Comparison of ENCODE assay signal across 22 cellular contexts in the genomic region with DNA sequence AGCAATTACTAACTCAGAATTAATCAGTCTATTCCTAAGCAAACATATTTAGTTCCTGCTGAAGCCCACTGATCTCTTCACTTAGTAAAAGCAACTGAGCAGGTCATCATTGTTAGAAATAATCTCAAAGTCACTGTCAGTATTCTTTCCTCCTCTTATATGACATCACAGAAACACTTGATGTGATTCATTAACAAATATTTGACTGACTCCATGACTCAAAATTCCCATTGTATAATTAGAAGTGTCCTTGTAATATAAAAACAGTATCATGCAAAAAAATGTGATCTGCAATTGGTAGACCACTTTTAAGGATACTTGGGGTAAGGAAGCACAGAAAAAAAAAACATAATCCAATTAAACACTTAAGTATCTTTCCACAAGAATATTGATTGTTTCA.
DNase-seq lines count a peak whose midpoint lies in the region; ATAC-seq, FAIRE-seq and TF ChIP-seq lines count a peak whose summit lies in the region.
"Had no signal": no experiment of that assay in that cellular context is flagged by ENCODE, and none has a peak within 500 bp of the region (broad histone marks: within the 10 kb centered on the region; RNA-seq: fewer than 3 reads in every experiment).

No MANE protein-coding gene starts in this region.

- H3K4me1 Mint-ChIP-seq in astrocyte (ENCODE audit: low read depth, unreplicated experiment), result no peaks in the 10 kb centered on the region
- peaks cover 4% of the 10 kb centered on the region for H3K4me1 Mint-ChIP-seq in activated naive CD4-positive, alpha-beta T cell treated with anti-CD3 and anti-CD28 coated beads for 36 hours (ENCODE audit: low read depth)

- no peak for FAIRE-seq in astrocyte (lab: Jason Lieb, UNC)
- FAIRE-seq: A549, GM19239 had no signal

- H3K27ac ChIP-seq in astrocyte (ENCODE audit: low read depth, low read length), result no peak overlapping the region
- H3K27ac ChIP-seq: A549, HL-60, RWPE1 had no signal

- no peak overlapping the region for H3K4me2 ChIP-seq in astrocyte (ENCODE audit: low read length)
- H3K4me2 ChIP-seq: A549 had no signal

- H3K27me3 Mint-ChIP-seq in astrocyte (ENCODE audit: low read depth, unreplicated experiment), result no peaks in the 10 kb centered on the region
- no peaks in the 10 kb centered on the region for H3K27me3 Mint-ChIP-seq in activated naive CD4-positive, alpha-beta T cell treated with anti-CD3 and anti-CD28 coated beads for 36 hours (ENCODE audit: low read depth)

- CTCF ChIA-PET in activated naive CD4-positive, alpha-beta T cell treated with anti-CD3 and anti-CD28 coated beads for 36 hours (lab: Charles Lee), result no interaction called here

- no peak overlapping the region for H2AFZ ChIP-seq in astrocyte (ENCODE audit: low read depth, low read length)

- intact Hi-C loops in activated naive CD4-positive, alpha-beta T cell treated with anti-CD3 and anti-CD28 coated beads for 36 hours (cut with micrococcal nuclease), result no loop called here

- TF ChIP-seq CTCF in astrocyte (IDR thresholded peaks at IDR 0.05; ENCODE audit: insufficient read depth, low read depth, low read length), result no peak

- H3K9me3 Mint-ChIP-seq in astrocyte (ENCODE audit: unreplicated experiment), result peaks cover 3% of the 10 kb centered on the region
- peaks cover 5% of the 10 kb centered on the region for H3K9me3 Mint-ChIP-seq in activated naive CD4-positive, alpha-beta T cell treated with anti-CD3 and anti-CD28 coated beads for 36 hours

- no peaks in the 10 kb centered on the region for H3K27me3 ChIP-seq in astrocyte (ENCODE audit: insufficient read depth, low read length)

- no peaks in the 10 kb centered on the region for H3K36me3 ChIP-seq in astrocyte (ENCODE audit: insufficient read depth, low read length)

- H3K79me2 ChIP-seq in astrocyte (ENCODE audit: insufficient read depth, low read length), result no peaks in the 10 kb centered on the region

- no peak overlapping the region for H3K4me3 Mint-ChIP-seq in astrocyte (ENCODE audit: unreplicated experiment)
- no peak overlapping the region for H3K4me3 Mint-ChIP-seq in activated naive CD4-positive, alpha-beta T cell treated with anti-CD3 and anti-CD28 coated beads for 36 hours

- H3K36me3 Mint-ChIP-seq in astrocyte (ENCODE audit: low read depth, unreplicated experiment), result no peaks in the 10 kb centered on the region
- H3K36me3 Mint-ChIP-seq in activated naive CD4-positive, alpha-beta T cell treated with anti-CD3 and anti-CD28 coated beads for 36 hours (ENCODE audit: low read depth), result peaks cover 7% of the 10 kb centered on the region

- H3K4me1 ChIP-seq in astrocyte (ENCODE audit: insufficient read depth, low read length), result no peaks in the 10 kb centered on the region
- H3K4me1 ChIP-seq: A549 had no signal

- H3K9ac ChIP-seq in astrocyte (ENCODE audit: low read length), result no peak overlapping the region

- no peaks in the 10 kb centered on the region for H4K20me1 ChIP-seq in astrocyte (ENCODE audit: insufficient read depth, low read length)

- no peak overlapping the region for H3K4me3 ChIP-seq in astrocyte (ENCODE audit: insufficient read depth, low read depth, low read length)
- H3K4me3 ChIP-seq: A549 had no signal

- DNase-seq in DMS53 treated with DMSO at 0.1 percent for 48 hours (lab: John Stamatoyannopoulos, UW; ENCODE audit: unreplicated experiment) (peak; percentile 59), HT1080 (ENCODE audit: low read depth) (peak; percentile 3), astrocyte (ENCODE audit: low read depth) (peak; percentile 22), kidney tubule cell (ENCODE audit: low spot score) (peak; percentile 55), NCI-H1930 (lab: John Stamatoyannopoulos, UW) (no peak), NCI-H1092 treated with DMSO at 0.1 percent for 48 hours (lab: John Stamatoyannopoulos, UW) (no peak)
- no peak for DNase-seq in activated naive CD4-positive, alpha-beta T cell treated with anti-CD3 and anti-CD28 coated beads for 36 hours
- DNase-seq: C1 segment of cervical spinal cord, DMS 273 treated with DMSO at 0.1 percent for 48 hours, H7, KBM-7, NCI-H1105, NCI-H1694, NCI-H2107, NCI-H226, NCI-H526, OCI-M1 had no signal

- no peak overlapping the region for H3K27ac Mint-ChIP-seq in astrocyte (ENCODE audit: unreplicated experiment)
- H3K27ac Mint-ChIP-seq in activated naive CD4-positive, alpha-beta T cell treated with anti-CD3 and anti-CD28 coated beads for 36 hours, result no peak overlapping the region

- H3K9me3 ChIP-seq in astrocyte (ENCODE audit: insufficient read depth, low read depth, low read length), result no peaks in the 10 kb centered on the region
- H3K9me3 ChIP-seq: A549 had no signal

- no peak for ATAC-seq in HG03025 (IDR thresholded peaks at IDR 0.05; ENCODE audit: low FRiP score, unreplicated experiment)
- ATAC-seq: A549 had no signal

Comparison
In these comparisons a context has a peak if more than half of its experiments do, and no peak if none do; other contexts are left out.
1. DNase-seq: peak in DMS53 treated with DMSO at 0.1 percent for 48 hours (single experiment), HT1080 (single experiment), astrocyte (single experiment) and kidney tubule cell (single experiment); none in NCI-H1930 (0 of 2), NCI-H1092 treated with DMSO at 0.1 percent for 48 hours (single experiment) and activated naive CD4-positive, alpha-beta T cell treated with anti-CD3 and anti-CD28 coated beads for 36 hours (single experiment).